Comparison of ENCODE assay signal across 15 cellular contexts in the genomic region with DNA sequence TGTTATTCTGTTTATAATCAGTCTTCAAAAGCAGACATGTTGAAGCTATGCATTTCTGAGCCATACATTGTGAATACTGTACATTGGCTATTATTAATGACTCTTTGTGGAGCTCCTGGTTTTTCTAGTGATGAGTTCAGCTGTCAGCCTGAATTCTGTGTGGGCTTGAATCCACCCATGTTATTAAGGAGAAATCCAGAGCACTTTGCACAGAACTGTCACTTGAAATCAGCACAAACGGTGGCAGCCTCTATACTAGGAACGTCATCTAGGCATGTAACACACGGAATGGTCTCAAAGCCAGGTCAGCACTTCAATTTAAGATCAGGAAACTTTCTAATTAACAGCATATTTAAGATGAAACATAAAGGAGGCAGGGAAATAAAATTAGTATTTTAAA.
A peak's percentile ranks its signal among the peaks of the same experiment; 100 is the strongest.
DNase-seq lines count a peak whose midpoint lies in the region; ATAC-seq and TF ChIP-seq lines count a peak whose summit lies in the region.
"Had no signal": no experiment of that assay in that cellular context is flagged by ENCODE, and none has a peak within 500 bp of the region (broad histone marks: within the 10 kb centered on the region; RNA-seq: fewer than 3 reads in every experiment).

No MANE protein-coding gene starts in this region.

- 83 to 87% methylated on average over 2 to 3 of the region's 3 CpGs for WGBS in endodermal cell (ENCODE audit: insufficient coverage in 1 of 2, insufficient read length in 1 of 2), 2 experiments

- H3K27me3 Mint-ChIP-seq in endodermal cell (ENCODE audit: insufficient read depth): no peaks in the 10 kb centered on the region

- no peak for TF ChIP-seq CTCF in endodermal cell (conservative IDR thresholded peaks at IDR 0.05)
- no peak for TF ChIP-seq CTCF in neural cell (IDR thresholded peaks at IDR 0.05; ENCODE audit: poor library complexity, severe bottlenecking)

- DNase-seq in endodermal cell: no peak
- DNase-seq in NCI-H187 (lab: John Stamatoyannopoulos, UW): no peak
- no peak for DNase-seq in NCI-H446 (lab: John Stamatoyannopoulos, UW)
- DNase-seq: C1 segment of cervical spinal cord; Calu3; CD4-positive, alpha-beta memory T cell; COR-L47; DMS153; DND-41; GOT3; HFFc6 had no signal

- H3K36me3 Mint-ChIP-seq in endodermal cell (ENCODE audit: low read depth): no peaks in the 10 kb centered on the region
- H3K36me3 Mint-ChIP-seq: CD4-positive, alpha-beta memory T cell had no signal

- ATAC-seq in HG02870 (IDR thresholded peaks at IDR 0.05; ENCODE audit: unreplicated experiment): no peak

- H3K4me1 ChIP-seq in endodermal cell (ENCODE audit: control insufficient read depth, insufficient read depth, low read length) (no peaks in the 10 kb centered on the region), neuron (ENCODE audit: insufficient read depth, low read length) (peaks cover 23% of the 10 kb centered on the region)
- H3K4me1 ChIP-seq: HAP-1 had no signal

- no peaks in the 10 kb centered on the region for H3K4me1 Mint-ChIP-seq in endodermal cell
- H3K4me1 Mint-ChIP-seq: CD4-positive, alpha-beta memory T cell had no signal

- no peak overlapping the region for H3K4me3 ChIP-seq in endodermal cell (ENCODE audit: low read length)
- H3K4me3 ChIP-seq in neural cell (ENCODE audit: low read length): peak overlapping the region; percentile 1
- peak overlapping the region; percentile 6 for H3K4me3 ChIP-seq in neuron (ENCODE audit: low read length)
- H3K4me3 ChIP-seq: HAP-1 had no signal

- H3K36me3 ChIP-seq in endodermal cell (ENCODE audit: control insufficient read depth, insufficient read depth, low read length) (no peaks in the 10 kb centered on the region), neural cell (ENCODE audit: insufficient read depth, low read length) (no peaks in the 10 kb centered on the region), neuron (ENCODE audit: insufficient read depth, low read length) (no peaks in the 10 kb centered on the region)
- H3K36me3 ChIP-seq: HAP-1 had no signal

- peak overlapping the region; percentile 5 for H3K4me2 ChIP-seq in neural cell (ENCODE audit: low read length)

- no peak overlapping the region for H3K27ac Mint-ChIP-seq in endodermal cell
- H3K27ac Mint-ChIP-seq: CD4-positive, alpha-beta memory T cell; HFFc6 had no signal

- H2AFZ ChIP-seq in neural cell (ENCODE audit: low read depth, low read length) (no peak overlapping the region), neuron (ENCODE audit: low read depth, low read length) (peak overlapping the region; percentile 20)

- H3K9me3 ChIP-seq in endodermal cell (ENCODE audit: control insufficient read depth, low read length) (no peaks in the 10 kb centered on the region), neural cell (ENCODE audit: low read length) (no peaks in the 10 kb centered on the region), neuron (ENCODE audit: low read length) (no peaks in the 10 kb centered on the region)
- H3K9me3 ChIP-seq: HAP-1 had no signal

- H3F3A ChIP-seq in neural cell (ENCODE audit: insufficient read depth, low read length, poor library complexity, severe bottlenecking): no peaks in the 10 kb centered on the region

- TF ChIP-seq EP300 in neural cell (conservative IDR thresholded peaks at IDR 0.05; ENCODE audit: poor library complexity, severe bottlenecking): peak; percentile 53

- H3K9me2 ChIP-seq in neural cell (ENCODE audit: insufficient read depth, low read length): no peaks in the 10 kb centered on the region

- H3K9me3 Mint-ChIP-seq in endodermal cell: no peaks in the 10 kb centered on the region
- H3K9me3 Mint-ChIP-seq: CD4-positive, alpha-beta memory T cell had no signal

- H3K4me3 Mint-ChIP-seq in endodermal cell: no peak overlapping the region
- H3K4me3 Mint-ChIP-seq: CD4-positive, alpha-beta memory T cell; HFFc6 had no signal

- H3K27me3 ChIP-seq in endodermal cell (ENCODE audit: control insufficient read depth, insufficient read depth, low read length, poor library complexity, severe bottlenecking) (no peaks in the 10 kb centered on the region), neural cell (ENCODE audit: insufficient read depth, low read depth, low read length) (no peaks in the 10 kb centered on the region), neuron (ENCODE audit: insufficient read depth, low read length) (no peaks in the 10 kb centered on the region)

- no peaks in the 10 kb centered on the region for H3K79me2 ChIP-seq in neural cell (replicated peaks; ENCODE audit: insufficient read depth, low read length)

- no peak for TF ChIP-seq RAD21 in neural cell (conservative IDR thresholded peaks at IDR 0.05)

- H4K20me1 ChIP-seq in neural cell (ENCODE audit: insufficient read depth): no peaks in the 10 kb centered on the region

- no peak overlapping the region for H3K9ac ChIP-seq in endodermal cell (ENCODE audit: extremely low read depth, low read length, poor library complexity, severe bottlenecking)
- H3K9ac ChIP-seq in neural cell (ENCODE audit: low read length): peak overlapping the region; percentile 1

- peak overlapping the region; percentile 44 for H3K27ac ChIP-seq in endodermal cell (ENCODE audit: low read depth, low read length)
- H3K27ac ChIP-seq in neural cell (ENCODE audit: low read length): peak overlapping the region; percentile 46

TF ChIP-seq in neural cell, 6 proteins besides CTCF, POLR2A, EP300 and RAD21:
- TF ChIP-seq POLR2AphosphoS5 (IDR thresholded peaks at IDR 0.05) (peak; percentile 32), EZH2 (IDR thresholded peaks at IDR 0.05; ENCODE audit: borderline replicate concordance, insufficient read depth, low read length, poor library complexity, severe bottlenecking) (no peak)
